In genomic region chr15:63056843-63057242, GRCh38 we compare ENCODE assay signal across 14 cellular contexts. TPM values are rescaled to one million over a fixed set of nuclear protein-coding genes. Genes with fewer than 3 reads are reported as not detected.
A peak's percentile ranks its signal among the peaks of the same experiment; 100 is the strongest.
DNase-seq lines count a peak whose midpoint lies in the region; ATAC-seq and TF ChIP-seq lines count a peak whose summit lies in the region.
"Had no signal": no experiment of that assay in that cellular context is flagged by ENCODE, and none has a peak within 500 bp of the region (broad histone marks: within the 10 kb centered on the region; RNA-seq: fewer than 3 reads in every experiment).

No MANE protein-coding gene starts in this region.

- no peak overlapping the region for H4K12ac ChIP-seq in trophoblast cell (ENCODE audit: low read depth, low read length)

- no peak overlapping the region for H3K23ac ChIP-seq in trophoblast cell (ENCODE audit: low read length)

- in situ Hi-C loops in HAP-1 (cut with MboI; ENCODE audit: low sequenced_read_pairs), result no loop called here

- no peak for TF ChIP-seq EP300 in gastroesophageal sphincter (IDR thresholded peaks at IDR 0.05)

- no peak overlapping the region for H3K18ac ChIP-seq in trophoblast cell (ENCODE audit: low read length)

- no peak overlapping the region for H4K8ac ChIP-seq in trophoblast cell (ENCODE audit: low read depth, low read length)

- H3K27ac ChIP-seq in gastroesophageal sphincter (peak overlapping the region; percentile 80 to 98 (median 98)), trophoblast cell (ENCODE audit: low read depth, low read length) (peak overlapping the region; percentile 45)
- H3K27ac ChIP-seq in effector memory CD4-positive, alpha-beta T cell (ENCODE audit: insufficient read depth, low read length, poor library complexity, severe bottlenecking), result no peak overlapping the region

- H3K27me3 ChIP-seq in gastroesophageal sphincter, result no peaks in the 10 kb centered on the region
- no peaks in the 10 kb centered on the region for H3K27me3 ChIP-seq in trophoblast cell (ENCODE audit: insufficient read depth, low read length)
- H3K27me3 ChIP-seq in effector memory CD4-positive, alpha-beta T cell (replicated peaks; ENCODE audit: control insufficient read depth, insufficient read depth, low read length, poor library complexity, severe bottlenecking), result no peaks in the 10 kb centered on the region
- no peaks in the 10 kb centered on the region for H3K27me3 ChIP-seq in HAP-1 (ENCODE audit: low read depth)

- H3K9me3 Mint-ChIP-seq in naive thymus-derived CD8-positive, alpha-beta T cell, result no peaks in the 10 kb centered on the region
- H3K9me3 Mint-ChIP-seq in stimulated activated memory B cell treated with anti-CD40 and anti-IgM and Interleukin-4, amounts not matched to agents 10 μg/mL and 1 μg/mL and 100 μg/mL, for 72 hours, result no peaks in the 10 kb centered on the region

- no peak overlapping the region for H3K27ac Mint-ChIP-seq in naive thymus-derived CD8-positive, alpha-beta T cell
- H3K27ac Mint-ChIP-seq in stimulated activated memory B cell treated with anti-CD40 and anti-IgM and Interleukin-4, amounts not matched to agents 10 μg/mL and 1 μg/mL and 100 μg/mL, for 72 hours, result no peak overlapping the region
- H3K27ac Mint-ChIP-seq: activated naive CD8-positive, alpha-beta T cell; B cell had no signal

- no peak overlapping the region for H4K91ac ChIP-seq in trophoblast cell (ENCODE audit: low read depth, low read length)

- H3K9ac ChIP-seq in trophoblast cell (ENCODE audit: low read length), result no peak overlapping the region

- POLR2A ChIA-PET in naive thymus-derived CD8-positive, alpha-beta T cell (lab: Charles Lee), result interaction anchor here (1.9 kb wide), 1 partner anchor 9 kb away, joined by 5 read pairs; no protein-coding TSS in a partner anchor

- WGBS in gastroesophageal sphincter (ENCODE audit: low coverage in 1 of 2), 2 donors, result 0% methylated on average over 3 of the region's 6 CpGs
- WGBS in trophoblast cell (ENCODE audit: extremely low coverage, insufficient coverage, insufficient read length), result no CpG with 5 or more reads among the region's 6 CpGs

- H3K4me3 Mint-ChIP-seq in naive thymus-derived CD8-positive, alpha-beta T cell, result no peak overlapping the region
- H3K4me3 Mint-ChIP-seq in stimulated activated memory B cell treated with anti-CD40 and anti-IgM and Interleukin-4, amounts not matched to agents 10 μg/mL and 1 μg/mL and 100 μg/mL, for 72 hours, result no peak overlapping the region
- H3K4me3 Mint-ChIP-seq: activated naive CD8-positive, alpha-beta T cell; B cell had no signal

- H3K9me3 ChIP-seq in gastroesophageal sphincter (no peaks in the 10 kb centered on the region), trophoblast cell (ENCODE audit: insufficient read depth, low read depth, low read length) (no peaks in the 10 kb centered on the region), HAP-1 (no peaks in the 10 kb centered on the region)
- H3K9me3 ChIP-seq in effector memory CD4-positive, alpha-beta T cell (ENCODE audit: control insufficient read depth, low read length), result no peaks in the 10 kb centered on the region

- no peak for TF ChIP-seq CTCF in gastroesophageal sphincter (IDR thresholded peaks at IDR 0.05)

- no peak overlapping the region for H2BK120ac ChIP-seq in trophoblast cell (ENCODE audit: insufficient read depth, low read length, poor library complexity)

- DNase-seq in Daoy (ENCODE audit: low read depth), result peak; percentile 30
- DNase-seq in SHP77 (lab: John Stamatoyannopoulos, UW), result peak; percentile 33 to 70
- DNase-seq in trophoblast cell, result no peak
- no peak for DNase-seq in effector memory CD4-positive, alpha-beta T cell
- no peak for DNase-seq in naive thymus-derived CD8-positive, alpha-beta T cell
- DNase-seq in HAP-1 (ENCODE audit: low spot score in 2 of 2), result no peak
- DNase-seq: dermis blood vessel endothelial cell, foreskin melanocyte, KBM-7, kidney had no signal

- H3K36me3 ChIP-seq in gastroesophageal sphincter (peaks cover 22 to 69% of the 10 kb centered on the region in 2 donors), trophoblast cell (ENCODE audit: control insufficient read depth in 1 of 2, insufficient read depth in 2 of 2, low read length in 2 of 2) (peaks cover 46 to 71% of the 10 kb centered on the region in 2 experiments), HAP-1 (replicated peaks) (peaks cover 75% of the 10 kb centered on the region)
- peaks cover 41% of the 10 kb centered on the region for H3K36me3 ChIP-seq in effector memory CD4-positive, alpha-beta T cell (ENCODE audit: control insufficient read depth, insufficient read depth, low read length)

- no peaks in the 10 kb centered on the region for H3K79me2 ChIP-seq in trophoblast cell (ENCODE audit: control insufficient read depth, insufficient read depth, low read length, poor library complexity)

- no peak overlapping the region for H2BK12ac ChIP-seq in trophoblast cell (ENCODE audit: low read length)

- H3K4me2 ChIP-seq in trophoblast cell (ENCODE audit: low read length), result no peak overlapping the region

- ATAC-seq in gastroesophageal sphincter, result peak; percentile 25
- no peak for ATAC-seq in naive thymus-derived CD8-positive, alpha-beta T cell
- ATAC-seq in stimulated activated memory B cell treated with anti-CD40 and anti-IgM and Interleukin-4, amounts not matched to agents 10 μg/mL and 1 μg/mL and 100 μg/mL, for 72 hours, result no peak

- H3K4me3 ChIP-seq in gastroesophageal sphincter, result no peak overlapping the region
- no peak overlapping the region for H3K4me3 ChIP-seq in trophoblast cell (ENCODE audit: low read depth, low read length)
- no peak overlapping the region for H3K4me3 ChIP-seq in effector memory CD4-positive, alpha-beta T cell (ENCODE audit: insufficient read depth, low read depth, low read length, poor library complexity, severe bottlenecking)
- no peak overlapping the region for H3K4me3 ChIP-seq in HAP-1

- no peak overlapping the region for H3K4ac ChIP-seq in trophoblast cell (ENCODE audit: low read depth, low read length)

- H3K4me1 ChIP-seq in gastroesophageal sphincter (peaks cover 18 to 100% (median 37%) of the 10 kb centered on the region in 3 donors), trophoblast cell (ENCODE audit: control insufficient read depth in 1 of 2, insufficient read depth in 2 of 2, low read length in 2 of 2) (peaks cover 4 to 14% of the 10 kb centered on the region in 2 experiments), HAP-1 (peaks cover 28% of the 10 kb centered on the region)
- H3K4me1 ChIP-seq in effector memory CD4-positive, alpha-beta T cell (ENCODE audit: control insufficient read depth, insufficient read depth, low read length, poor library complexity, severe bottlenecking), result no peaks in the 10 kb centered on the region

- H2AK5ac ChIP-seq in trophoblast cell (ENCODE audit: low read length), result no peak overlapping the region

- H3K4me1 Mint-ChIP-seq in naive thymus-derived CD8-positive, alpha-beta T cell, result peaks cover 0 to 2% (median 0%) of the 10 kb centered on the region in 4 donors
- no peaks in the 10 kb centered on the region for H3K4me1 Mint-ChIP-seq in stimulated activated memory B cell treated with anti-CD40 and anti-IgM and Interleukin-4, amounts not matched to agents 10 μg/mL and 1 μg/mL and 100 μg/mL, for 72 hours
- H3K4me1 Mint-ChIP-seq: B cell had no signal

- H3K27me3 Mint-ChIP-seq in naive thymus-derived CD8-positive, alpha-beta T cell, result no peaks in the 10 kb centered on the region
- no peaks in the 10 kb centered on the region for H3K27me3 Mint-ChIP-seq in stimulated activated memory B cell treated with anti-CD40 and anti-IgM and Interleukin-4, amounts not matched to agents 10 μg/mL and 1 μg/mL and 100 μg/mL, for 72 hours
- H3K27me3 Mint-ChIP-seq: activated naive CD8-positive, alpha-beta T cell; B cell had no signal

- no peak overlapping the region for H2AFZ ChIP-seq in trophoblast cell (ENCODE audit: insufficient read depth, low read length, poor library complexity)

- H2BK5ac ChIP-seq in trophoblast cell (ENCODE audit: low read depth, low read length, poor library complexity), result no peak overlapping the region

- peaks cover 17 to 51% (median 25%) of the 10 kb centered on the region in 3 donors for H3K36me3 Mint-ChIP-seq in naive thymus-derived CD8-positive, alpha-beta T cell
- H3K36me3 Mint-ChIP-seq in stimulated activated memory B cell treated with anti-CD40 and anti-IgM and Interleukin-4, amounts not matched to agents 10 μg/mL and 1 μg/mL and 100 μg/mL, for 72 hours, result peaks cover 39% of the 10 kb centered on the region

- peaks cover 4% of the 10 kb centered on the region for H3K79me1 ChIP-seq in trophoblast cell (ENCODE audit: low read length)

- TF ChIP-seq POLR2A in gastroesophageal sphincter (IDR thresholded peaks at IDR 0.05), result no peak

- H3K14ac ChIP-seq in trophoblast cell (ENCODE audit: low read length), result no peak overlapping the region

RNA-seq across cellular contexts. Expression of gene TPM1, which starts 14.3 kb away (rescaled TPM):
- total RNA-seq in Daoy (2014; rRNA removed; shearing (Covaris generic)), result 1,551 and 1,952 TPM in 2 replicates
- total RNA-seq in gastroesophageal sphincter, result 1,000 to 10,000 TPM; 3,599 to 7,152 (median 6,397) TPM
- 3,520 and 3,660 TPM in 2 replicates for polyA plus RNA-seq in trophoblast cell (2013)
- 10 to 100 TPM; 20.6 to 21.2 TPM for total RNA-seq in naive thymus-derived CD8-positive, alpha-beta T cell
- polyA plus RNA-seq in naive thymus-derived CD8-positive, alpha-beta T cell, result 1 to 10 TPM; 5.1 to 6.0 (median 5.4) TPM

Comparison
In these comparisons a context has a peak if more than half of its experiments do, and no peak if none do; other contexts are left out.
1. DNase-seq: peak in Daoy (single experiment) and SHP77 (2 of 2); none in trophoblast cell (0 of 2), effector memory CD4-positive, alpha-beta T cell (0 of 3), naive thymus-derived CD8-positive, alpha-beta T cell (0 of 10) and HAP-1 (0 of 2).
2. RNA of gene TPM1, which starts 14.3 kb away (total RNA-seq): 3,599 to 7,152 TPM in gastroesophageal sphincter and 1,551 to 1,952 TPM in Daoy; 20.6 to 21.2 TPM in naive thymus-derived CD8-positive, alpha-beta T cell; every median in the first group is over 10 times any median in the second.